Comparison of ENCODE assay signal across 8 cellular contexts in genomic region chr7:4882169-4882741, GRCh38. TPM values are rescaled to one million over a fixed set of nuclear protein-coding genes. Genes with fewer than 3 reads are reported as not detected.
A peak's percentile ranks its signal among the peaks of the same experiment; 100 is the strongest.
DNase-seq lines count a peak whose midpoint lies in the region; ATAC-seq and TF ChIP-seq lines count a peak whose summit lies in the region.

No MANE protein-coding gene starts in this region.

- H3K4me3 ChIP-seq in fibroblast of villous mesenchyme (ENCODE audit: low read depth, low read length), result peak overlapping the region; percentile 54

- no peak for TF ChIP-seq CTCF in fibroblast of villous mesenchyme (IDR thresholded peaks at IDR 0.05; ENCODE audit: insufficient read depth, low read depth, low read length)
- no peak for TF ChIP-seq CTCF in natural killer cell (IDR thresholded peaks at IDR 0.05)

- no peak for ATAC-seq in T-helper 17 cell
- no peak for ATAC-seq in natural killer cell
- no peak for ATAC-seq in GM18861 (IDR thresholded peaks at IDR 0.05; ENCODE audit: unreplicated experiment)
- no peak for ATAC-seq in HG03095 (IDR thresholded peaks at IDR 0.05; ENCODE audit: unreplicated experiment)
- ATAC-seq in HG02588 (IDR thresholded peaks at IDR 0.05; ENCODE audit: unreplicated experiment), result no peak
- no peak for ATAC-seq in GM18867 (IDR thresholded peaks at IDR 0.05; ENCODE audit: unreplicated experiment)

- no peaks in the 10 kb centered on the region for H3K9me3 ChIP-seq in T-helper 17 cell (ENCODE audit: control insufficient read depth, low read length, poor library complexity, severe bottlenecking)

- DNase-seq in EH (ENCODE audit: low read depth) (peak; percentile 83), T-helper 17 cell (no peak), fibroblast of villous mesenchyme (ENCODE audit: low read depth) (peak; percentile 84), natural killer cell (no peak)

- H3K4me1 Mint-ChIP-seq in T-helper 17 cell (peaks cover 6% of the 10 kb centered on the region), natural killer cell (peaks cover 9 to 14% of the 10 kb centered on the region in 2 donors)

- peaks cover 59% of the 10 kb centered on the region for H3K27me3 Mint-ChIP-seq in T-helper 17 cell
- peaks cover 0 to 16% of the 10 kb centered on the region in 2 donors for H3K27me3 Mint-ChIP-seq in natural killer cell (ENCODE audit: low read depth in 2 of 2)

- no peak overlapping the region for H3K27ac Mint-ChIP-seq in T-helper 17 cell
- H3K27ac Mint-ChIP-seq in natural killer cell, result no peak overlapping the region

- no peaks in the 10 kb centered on the region for H3K9me3 Mint-ChIP-seq in natural killer cell

- intact Hi-C loops in natural killer cell (cut with micrococcal nuclease), result loop anchor here (2.0 kb wide), 1 partner anchor 33 kb away; no protein-coding TSS in a partner anchor

- H3K36me3 Mint-ChIP-seq in T-helper 17 cell (ENCODE audit: low read depth) (peaks cover 2% of the 10 kb centered on the region), natural killer cell (no peaks in the 10 kb centered on the region)

- H3K4me3 Mint-ChIP-seq in T-helper 17 cell, result peak overlapping the region; percentile 81
- peak overlapping the region; percentile 76 for H3K4me3 Mint-ChIP-seq in natural killer cell

RNA-seq across cellular contexts. Expression of gene RADIL, which starts 1.3 kb away (rescaled TPM):
- total RNA-seq in T-helper 17 cell (under 1 TPM in 1 of 2 donors, not detected in 1; 0.55 TPM), fibroblast of villous mesenchyme (under 0.01 and 0.32 TPM in 2 replicates), natural killer cell (not detected)

RNA-seq across cellular contexts. Expression of gene PAPOLB, which starts 20.4 kb away (rescaled TPM):
- total RNA-seq in T-helper 17 cell (not detected), fibroblast of villous mesenchyme (under 0.01 TPM in 1 of 2 replicates, not detected in the other), natural killer cell (under 1 TPM; 0.14 to 0.36 (median 0.20) TPM)

Comparison
In these comparisons a context has a peak if more than half of its experiments do, and no peak if none do; other contexts are left out.
1. DNase-seq: peak in EH (single experiment) and fibroblast of villous mesenchyme (single experiment); none in T-helper 17 cell (0 of 3) and natural killer cell (single experiment).